In genomic region chr1:116259665-116260064, GRCh38 we compare ENCODE assay signal across 17 cellular contexts.
A peak's percentile ranks its signal among the peaks of the same experiment; 100 is the strongest.
DNase-seq lines count a peak whose midpoint lies in the region; ATAC-seq lines count a peak whose summit lies in the region.
"Had no signal": no experiment of that assay in that cellular context is flagged by ENCODE, and none has a peak within 500 bp of the region (broad histone marks: within the 10 kb centered on the region; RNA-seq: fewer than 3 reads in every experiment).

No MANE protein-coding gene starts in this region.

- peak; percentile 1 for DNase-seq in DMS53 (lab: John Stamatoyannopoulos, UW)
- DNase-seq in DMS53 treated with DMSO at 0.1 percent for 48 hours (lab: John Stamatoyannopoulos, UW; ENCODE audit: unreplicated experiment): no peak
- DNase-seq in RPMI8226: peak; percentile 9
- DNase-seq in left lobe of liver (ENCODE audit: low spot score): no peak
- DNase-seq in effector CD8-positive, alpha-beta T cell (lab: John Stamatoyannopoulos, UW): no peak
- DNase-seq in G401 (ENCODE audit: low spot score): no peak
- no peak for DNase-seq in stimulated activated naive CD4-positive, alpha-beta T cell (lab: John Stamatoyannopoulos, UW)
- DNase-seq: 8988T; activated CD4-positive, CD25-positive, alpha-beta regulatory T cell; amniotic stem cell; Caco-2; foreskin keratinocyte; NCI-H1930; NCI-H510A; small intestine; stimulated activated CD4-positive, alpha-beta T cell treated with anti-CD3 and anti-CD28 coated beads, Interleukin-2, amount 100 ng/mL, for 48 hours had no signal

- ATAC-seq in HG02938 (IDR thresholded peaks at IDR 0.05; ENCODE audit: unreplicated experiment) (peak; percentile 67), left lobe of liver (peak; percentile 63)
- ATAC-seq: foreskin keratinocyte had no signal

- in situ Hi-C loops in G401 (cut with HindIII; ENCODE audit: low sequenced_read_pairs): no loop called here

Comparison
In these comparisons a context has a peak if more than half of its experiments do, and no peak if none do; other contexts are left out.
1. DNase-seq: peak in DMS53 (single experiment) and RPMI8226 (single experiment); none in DMS53 treated with DMSO at 0.1 percent for 48 hours (single experiment), left lobe of liver (single experiment), effector CD8-positive, alpha-beta T cell (single experiment), G401 (single experiment) and stimulated activated naive CD4-positive, alpha-beta T cell (0 of 6).